In the genomic region with DNA sequence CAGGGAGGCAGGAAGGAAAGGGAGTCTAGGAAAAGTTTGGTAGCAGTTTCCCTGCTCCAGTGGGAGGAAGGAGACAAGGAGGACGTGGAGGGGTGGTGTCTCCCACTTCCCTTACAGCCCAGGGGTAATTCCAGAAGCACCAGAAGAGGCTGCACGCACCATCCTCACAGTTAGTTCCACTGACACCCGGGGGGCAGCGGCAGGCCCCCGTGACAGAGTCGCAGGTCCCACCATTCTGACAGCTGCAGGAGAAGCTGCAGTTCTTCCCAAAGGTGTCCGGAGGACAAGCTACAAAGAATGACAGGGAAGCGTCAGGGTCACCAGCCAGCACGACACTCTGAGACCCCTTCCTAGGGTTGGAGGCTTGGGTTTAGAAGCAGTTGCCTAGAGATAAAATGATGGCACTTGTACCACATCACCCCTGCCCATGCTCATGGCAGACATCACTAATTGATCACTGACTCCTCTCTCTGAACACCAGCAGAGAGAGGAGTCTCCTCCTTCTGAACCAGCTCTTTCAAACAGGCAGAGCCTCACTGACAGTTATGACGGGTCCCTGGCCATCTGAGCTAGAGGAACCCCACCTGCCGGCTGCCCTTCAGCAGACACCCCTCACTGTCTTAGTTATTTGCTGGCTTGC, we compare ENCODE assay signal across 18 cellular contexts. TPM values are rescaled to one million over a fixed set of nuclear protein-coding genes. Genes with fewer than 3 reads are reported as not detected.
DNase-seq lines count a peak whose midpoint lies in the region; ATAC-seq, FAIRE-seq and TF ChIP-seq lines count a peak whose summit lies in the region.
"Had no signal": no experiment of that assay in that cellular context is flagged by ENCODE, and none has a peak within 500 bp of the region (broad histone marks: within the 10 kb centered on the region; RNA-seq: fewer than 3 reads in every experiment).

No MANE protein-coding gene starts in this region.

- 1% methylated on average over 11 of the region's 11 CpGs for WGBS in K562 (ENCODE audit: insufficient coverage, low coverage, missing lambda C conversion rate)

- no peak for FAIRE-seq in K562 (lab: Jason Lieb, UNC)
- FAIRE-seq: GM12891, GM18507 had no signal

- no peak overlapping the region for H2AFZ ChIP-seq in K562 (ENCODE audit: low read depth, low read length)
- H2AFZ ChIP-seq: GM23338 had no signal

- TF ChIP-seq EP300 in K562 (IDR thresholded peaks at IDR 0.05; ENCODE audit: low read length), result no peak

- H3K4me2 ChIP-seq in K562 (ENCODE audit: insufficient read depth, low read length), result no peak overlapping the region
- H3K4me2 ChIP-seq: GM23338 had no signal

- no peak for TF ChIP-seq POLR2A in K562 (conservative IDR thresholded peaks at IDR 0.05)

- H3K9me3 ChIP-seq in HEK293 (ENCODE audit: control insufficient read depth, insufficient read depth, low read depth, low read length) (no peaks in the 10 kb centered on the region), K562 (replicated peaks; ENCODE audit: control insufficient read depth, insufficient read depth, low read depth, low read length) (no peaks in the 10 kb centered on the region)
- H3K9me3 ChIP-seq: Caco-2 had no signal

- H4K20me1 ChIP-seq in K562 (replicated peaks; ENCODE audit: control insufficient read depth, insufficient read depth, low read length), result peaks cover 18% of the 10 kb centered on the region; the same call in 1 of the 2 replicates

- no peaks in the 10 kb centered on the region for H3K9me1 ChIP-seq in K562 (ENCODE audit: control insufficient read depth, insufficient read depth, low read length)

- H3K4me1 ChIP-seq in HEK293 (ENCODE audit: control insufficient read depth, insufficient read depth, low read length) (no peaks in the 10 kb centered on the region), K562 (replicated peaks in 1 of 2; ENCODE audit: control insufficient read depth in 2 of 2, insufficient read depth in 2 of 2, low read length in 2 of 2) (peaks cover 0 to 36% of the 10 kb centered on the region in 2 experiments; a peak in 2 of 5 replicates)
- H3K4me1 ChIP-seq: Caco-2 had no signal

- POLR2A ChIA-PET in HEK293 (lab: Yijun Ruan, JAX), result no interaction called here
- POLR2A ChIA-PET in K562 (lab: Yijun Ruan, JAX), result interaction anchor here (0.5 kb wide), 1 partner anchor 154 kb away, joined by 3 read pairs; no protein-coding TSS in a partner anchor

- H3K4me3 ChIP-seq in HEK293 (ENCODE audit: low read depth, low read length) (no peak overlapping the region), K562 (no peak overlapping the region)
- H3K4me3 ChIP-seq: GM23338 had no signal

- BruUV-seq in K562 (replicated peaks; lab: Mats Ljungman, UMichigan), result no TSS peak

- H3K27ac ChIP-seq in HEK293 (ENCODE audit: extremely low read depth, low read depth, low read length) (no peak overlapping the region), K562 (ENCODE audit: extremely low read depth, low read depth, low read length) (no peak overlapping the region)

- CTCF ChIA-PET in HEK293 (lab: Yijun Ruan, JAX), result interaction anchor here (0.9 to 1.2 kb wide), 2 partner anchors 10 to 17 kb away, joined by 3 to 4 read pairs; no protein-coding TSS in a partner anchor
- CTCF ChIA-PET in K562 (lab: Yijun Ruan, JAX; ENCODE audit: low intra/inter-chr PET ratio), result no interaction called here

- no peaks in the 10 kb centered on the region for H3K36me3 ChIP-seq in HEK293 (ENCODE audit: control insufficient read depth in 2 of 2, insufficient read depth in 1 of 2, low read length in 2 of 2)
- no peaks in the 10 kb centered on the region for H3K36me3 ChIP-seq in K562 (ENCODE audit: control insufficient read depth, insufficient read depth, low read length)

- H3K9ac ChIP-seq in K562 (ENCODE audit: insufficient read depth in 1 of 2, low read depth in 2 of 2, low read length in 2 of 2), result no peak overlapping the region

- intact Hi-C loops in K562 (cut with micrococcal nuclease), result no loop called here

- TF ChIP-seq RAD21 in K562 (CRISPR knock-in tag; conservative IDR thresholded peaks at IDR 0.05 in 1 of 2, IDR thresholded peaks at IDR 0.05 in 1 of 2), result no peak

- DNase-seq in NAMALWA (ENCODE audit: low spot score) (peak; percentile 39), K562 (ENCODE audit: extremely low read depth in 1 of 4, low spot score in 3 of 4) (no peak), NCI-H510A (lab: John Stamatoyannopoulos, UW) (no peak), COLO829 (ENCODE audit: low spot score) (no peak)
- no peak for DNase-seq in stimulated activated CD4-positive, alpha-beta T cell treated with anti-CD3 and anti-CD28 coated beads, Interleukin-4, amount 100 ng/mL, for 24 hours
- DNase-seq: C1 segment of cervical spinal cord; Caco-2; CD4-positive, alpha-beta memory T cell; DMS153; DMS79 treated with DMSO at 0.1 percent for 48 hours; GF-D8; H9; HFFc6 had no signal

- H3K27me3 ChIP-seq in K562 (ENCODE audit: control insufficient read depth in 2 of 2, insufficient read depth in 2 of 2, low read length in 2 of 2), result peaks cover 2 to 59% of the 10 kb centered on the region in 2 experiments; a peak in 4 of 5 replicates

- ATAC-seq in K562, result no peak
- ATAC-seq: GM23338, HCT116 had no signal

- TF ChIP-seq CTCF in HEK293 (tag by site-specific recombination; IDR thresholded peaks at IDR 0.05), result no peak
- TF ChIP-seq CTCF in K562 (IDR thresholded peaks at IDR 0.05 in 2 of 3, conservative IDR thresholded peaks at IDR 0.05 in 1 of 3; ENCODE audit: insufficient read depth in 2 of 3, low read depth in 1 of 3, low read length in 3 of 3), result no peak

- H3K79me2 ChIP-seq in K562 (ENCODE audit: control insufficient read depth, insufficient read depth, low read length), result no peaks in the 10 kb centered on the region

- in situ Hi-C loops in K562 (cut with MboI), result no loop called here

TF ChIP-seq in HEK293, 187 proteins besides CTCF, POLR2A, EP300 and RAD21:
- peak; percentile 92 for TF ChIP-seq ZNF23 (tag by site-specific recombination; IDR thresholded peaks at IDR 0.05; ENCODE audit: borderline replicate concordance)
- no peak for TF ChIP-seq ZBTB48 (tag by site-specific recombination; IDR thresholded peaks at IDR 0.05)

TF ChIP-seq in K562, 482 proteins besides CTCF, POLR2A, EP300 and RAD21:
- no peak for TF ChIP-seq ZNF277 (CRISPR knock-in tag; IDR thresholded peaks at IDR 0.05; ENCODE audit: borderline replicate concordance)
- peak; percentile 96 for TF ChIP-seq ZNF23 (CRISPR knock-in tag; IDR thresholded peaks at IDR 0.05)
- TF ChIP-seq, protein P1, sequence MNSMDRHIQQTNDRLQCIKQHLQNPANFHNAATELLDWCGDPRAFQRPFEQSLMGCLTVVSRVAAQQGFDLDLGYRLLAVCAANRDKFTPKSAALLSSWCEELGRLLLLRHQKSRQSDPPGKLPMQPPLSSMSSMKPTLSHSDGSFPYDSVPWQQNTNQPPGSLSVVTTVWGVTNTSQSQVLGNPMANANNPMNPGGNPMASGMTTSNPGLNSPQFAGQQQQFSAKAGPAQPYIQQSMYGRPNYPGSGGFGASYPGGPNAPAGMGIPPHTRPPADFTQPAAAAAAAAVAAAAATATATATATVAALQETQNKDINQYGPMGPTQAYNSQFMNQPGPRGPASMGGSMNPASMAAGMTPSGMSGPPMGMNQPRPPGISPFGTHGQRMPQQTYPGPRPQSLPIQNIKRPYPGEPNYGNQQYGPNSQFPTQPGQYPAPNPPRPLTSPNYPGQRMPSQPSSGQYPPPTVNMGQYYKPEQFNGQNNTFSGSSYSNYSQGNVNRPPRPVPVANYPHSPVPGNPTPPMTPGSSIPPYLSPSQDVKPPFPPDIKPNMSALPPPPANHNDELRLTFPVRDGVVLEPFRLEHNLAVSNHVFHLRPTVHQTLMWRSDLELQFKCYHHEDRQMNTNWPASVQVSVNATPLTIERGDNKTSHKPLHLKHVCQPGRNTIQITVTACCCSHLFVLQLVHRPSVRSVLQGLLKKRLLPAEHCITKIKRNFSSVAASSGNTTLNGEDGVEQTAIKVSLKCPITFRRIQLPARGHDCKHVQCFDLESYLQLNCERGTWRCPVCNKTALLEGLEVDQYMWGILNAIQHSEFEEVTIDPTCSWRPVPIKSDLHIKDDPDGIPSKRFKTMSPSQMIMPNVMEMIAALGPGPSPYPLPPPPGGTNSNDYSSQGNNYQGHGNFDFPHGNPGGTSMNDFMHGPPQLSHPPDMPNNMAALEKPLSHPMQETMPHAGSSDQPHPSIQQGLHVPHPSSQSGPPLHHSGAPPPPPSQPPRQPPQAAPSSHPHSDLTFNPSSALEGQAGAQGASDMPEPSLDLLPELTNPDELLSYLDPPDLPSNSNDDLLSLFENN (IDR thresholded peaks at IDR 0.05; ENCODE audit: low read depth in 2 of 2, low read length in 2 of 2), result 0 out of 4 replicates have a peak, but pooled peaks of 1 of the 2 experiments have one; percentile 28
- TF ChIP-seq NFATC3 (IDR thresholded peaks at IDR 0.05), result no peak
- peak; percentile 95 for TF ChIP-seq ZBTB17 (CRISPR knock-in tag; IDR thresholded peaks at IDR 0.05)
- no peak for TF ChIP-seq RFX1 (IDR thresholded peaks at IDR 0.05)

RNA-seq across cellular contexts. Expression of gene ARHGEF16, which starts 53.3 kb away (rescaled TPM):
- 1.6 and 7.5 TPM in 2 replicates for total RNA-seq in K562 (2011; cell fraction: chromatin; rRNA removed; ENCODE audit: low replicate concordance)
- total RNA-seq in K562 (2011; cell fraction: nucleolus; rRNA removed), result 3.9 and 5.7 TPM in 2 replicates
- total RNA-seq in K562 (2011; cell fraction: nucleoplasm; rRNA removed), result 2.1 and 3.2 TPM in 2 replicates
- total RNA-seq in K562 (2014; rRNA removed) (0.45 and 0.94 TPM in 2 replicates), K562 (2014; rRNA removed; fragmentation: Illumina TruSeq; extraction: Trizol) (0.06 and 0.15 TPM in 2 replicates), K562 (2015; rRNA removed; fragmentation: Illumina TruSeq; extraction: Trizol) (0.11 and 0.25 TPM in 2 replicates), K562 (2021) (0.98 and 1.2 TPM in 2 replicates)
- polyA plus RNA-seq in K562 (2011; rRNA removed) (0.78 and 0.93 TPM in 2 replicates), K562 (2014; fragmentation: Illumina TruSeq; extraction: Trizol) (0.49 and 0.66 TPM in 2 replicates), K562 (2014; fragmentation: Nextera tagmentation; extraction: Ambion mirVana) (not detected), K562 (2014; rRNA removed) (0.78 and 1.2 TPM in 2 replicates)
- polyA plus RNA-seq in K562 (2011; cell fraction: cytosol; rRNA removed), result 0.49 and 1.9 TPM in 2 replicates
- 2.9 and 7.4 TPM in 2 replicates for polyA plus RNA-seq in K562 (2011; cell fraction: nucleus; rRNA removed)
- polyA plus RNA-seq in K562 (2012), result 0.49 and 2.9 TPM in 2 replicates
- 1.3 and 3.0 TPM in 2 replicates for polyA minus RNA-seq in K562 (2011; rRNA and poly(A)+ RNA removed)
- polyA minus RNA-seq in K562 (2011; cell fraction: cytosol; rRNA and poly(A)+ RNA removed), result 0.91 and 1.5 TPM in 2 replicates
- 2.4 and 4.6 TPM in 2 replicates for polyA minus RNA-seq in K562 (2011; cell fraction: nucleus; rRNA and poly(A)+ RNA removed)

Comparison
In these comparisons a context has a peak if more than half of its experiments do, and no peak if none do; other contexts are left out.
1. Of the 44 proteins assayed by ChIP-seq in both K562 and HEK293: peak only in K562: ZBTB17; only in HEK293: none; in both: ZNF23; in neither: 42.